In genomic region chr13:75904012-75904411, GRCh38 we compare ENCODE assay signal across 1 cellular context.
TF ChIP-seq lines count a peak whose summit lies in the region.

No MANE protein-coding gene starts in this region.

TF ChIP-seq in SK-N-SH treated with all-trans-retinoic acid at 6 μM for 48 hours, 23 proteins besides CTCF, POLR2A, EP300 and RAD21 (continued from another document):
- no peak for TF ChIP-seq PATZ1 (CRISPR knock-in tag; IDR thresholded peaks at IDR 0.05; ENCODE audit: borderline replicate concordance)
- no peak for TF ChIP-seq ZNF8 (CRISPR knock-in tag; IDR thresholded peaks at IDR 0.05)
- no peak for TF ChIP-seq PPARA (CRISPR knock-in tag; IDR thresholded peaks at IDR 0.05; ENCODE audit: borderline replicate concordance)
- no peak for TF ChIP-seq ZFP3 (CRISPR knock-in tag; IDR thresholded peaks at IDR 0.05)
